Comparison of ENCODE assay signal across 11 cellular contexts in the genomic region with DNA sequence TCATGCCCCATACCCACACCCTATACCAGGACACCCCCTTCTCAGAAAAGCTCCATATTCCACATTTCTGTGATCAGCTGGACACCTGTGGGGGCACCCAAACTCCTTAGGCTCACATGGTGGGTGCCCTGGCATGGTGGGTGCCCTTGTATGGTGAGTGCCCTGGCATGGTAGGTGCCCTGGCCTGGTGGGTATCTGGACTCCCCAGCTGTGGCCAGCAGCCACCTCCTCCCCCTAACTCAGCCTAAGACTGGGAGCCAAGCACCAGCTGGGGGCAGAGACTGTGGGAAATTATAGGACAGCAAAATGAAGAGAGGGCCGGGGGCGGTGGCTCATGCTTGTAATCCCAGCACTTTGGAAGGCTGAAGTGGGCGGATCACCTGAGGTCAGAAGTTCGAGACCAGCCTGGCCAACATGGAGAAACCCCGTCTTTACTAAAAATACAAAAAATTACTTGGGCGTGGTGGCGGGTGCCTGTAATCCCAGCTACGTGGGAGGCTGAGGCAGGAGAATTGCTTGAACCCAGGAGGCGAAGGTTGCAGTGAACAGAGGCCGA. TPM values are rescaled to one million over a fixed set of nuclear protein-coding genes. Genes with fewer than 3 reads are reported as not detected.
DNase-seq lines count a peak whose midpoint lies in the region; ATAC-seq and TF ChIP-seq lines count a peak whose summit lies in the region.
"Not testable (repeated sequence)": the region's sequence is repeated elsewhere in the genome, so short reads cannot be mapped to it uniquely, and the experiment has no call there.
"Had no signal": no experiment of that assay in that cellular context is flagged by ENCODE, and none has a peak within 500 bp of the region (broad histone marks: within the 10 kb centered on the region; RNA-seq: fewer than 3 reads in every experiment).

No MANE protein-coding gene starts in this region.

- peaks cover 19 to 25% of the 10 kb centered on the region in 2 donors for H3K27me3 Mint-ChIP-seq in CD8-positive, alpha-beta memory T cell
- H3K27me3 Mint-ChIP-seq in T-cell (peaks cover 8 to 21% of the 10 kb centered on the region in 2 donors), nephron progenitor cell (ENCODE audit: low read depth, poor library complexity) (peaks cover 58% of the 10 kb centered on the region), type B pancreatic cell (peaks cover 13% of the 10 kb centered on the region)
- H3K27me3 Mint-ChIP-seq in activated T-cell treated with anti-CD3 and anti-CD28 coated beads, Interleukin-2, amount 50 U/mL, for 24 hours, result peaks cover 27% of the 10 kb centered on the region
- H3K27me3 Mint-ChIP-seq in activated naive CD8-positive, alpha-beta T cell treated with anti-CD3 and anti-CD28 coated beads for 36 hours, result peaks cover 52% of the 10 kb centered on the region
- H3K27me3 Mint-ChIP-seq in dendritic cell treated with granulocyte-macrophage colony-stimulating factor and Interleukin-4, amounts not matched to agents 40 ng/mL and 50 ng/mL, for 4 days, result peaks cover 37% of the 10 kb centered on the region

- POLR2A ChIA-PET in CD8-positive, alpha-beta memory T cell (lab: Charles Lee), result interaction anchor here (0.7 to 1.0 kb wide), 3 partner anchors 16 to 151 kb away, joined by 4 to 11 read pairs (median 8); partner anchors contain the start of gene WDR81
- POLR2A ChIA-PET in T-cell (lab: Charles Lee), result interaction anchor here in 1 of 2 donors (0.6 kb wide), 1 partner anchor 42 kb away, joined by 3 read pairs; no protein-coding TSS in a partner anchor

- H3K36me3 Mint-ChIP-seq in CD8-positive, alpha-beta memory T cell, result peaks cover 0 to 14% (median 5%) of the 10 kb centered on the region in 3 donors
- H3K36me3 Mint-ChIP-seq in T-cell; activated T-cell treated with anti-CD3 and anti-CD28 coated beads, Interleukin-2, amount 50 U/mL, for 24 hours (ENCODE audit: low read depth); activated naive CD8-positive, alpha-beta T cell treated with anti-CD3 and anti-CD28 coated beads for 36 hours; nephron progenitor cell (ENCODE audit: low read depth); type B pancreatic cell: not testable (repeated sequence)
- peaks cover 36% of the 10 kb centered on the region for H3K36me3 Mint-ChIP-seq in dendritic cell treated with granulocyte-macrophage colony-stimulating factor and Interleukin-4, amounts not matched to agents 40 ng/mL and 50 ng/mL, for 4 days (ENCODE audit: low read depth)

- not testable (repeated sequence) for H3K4me1 ChIP-seq in CD8-positive, alpha-beta memory T cell (ENCODE audit: insufficient read depth, low read length)
- H3K4me1 ChIP-seq in lower lobe of right lung, result peaks cover 47% of the 10 kb centered on the region

- H3K4me1 Mint-ChIP-seq in CD8-positive, alpha-beta memory T cell, result peaks cover 14 to 28% (median 21%) of the 10 kb centered on the region in 3 donors
- H3K4me1 Mint-ChIP-seq in T-cell (peaks cover 12 to 35% (median 17%) of the 10 kb centered on the region in 3 donors), nephron progenitor cell (peaks cover 46% of the 10 kb centered on the region), type B pancreatic cell (ENCODE audit: unreplicated experiment) (peaks cover 19% of the 10 kb centered on the region)
- H3K4me1 Mint-ChIP-seq in activated T-cell treated with anti-CD3 and anti-CD28 coated beads, Interleukin-2, amount 50 U/mL, for 24 hours (ENCODE audit: low read depth), result peaks cover 18% of the 10 kb centered on the region
- H3K4me1 Mint-ChIP-seq in activated naive CD8-positive, alpha-beta T cell treated with anti-CD3 and anti-CD28 coated beads for 36 hours, result peaks cover 12% of the 10 kb centered on the region
- peaks cover 33% of the 10 kb centered on the region for H3K4me1 Mint-ChIP-seq in dendritic cell treated with granulocyte-macrophage colony-stimulating factor and Interleukin-4, amounts not matched to agents 40 ng/mL and 50 ng/mL, for 4 days (ENCODE audit: low read depth)

- not testable (repeated sequence) for H3K27me3 ChIP-seq in CD8-positive, alpha-beta memory T cell (ENCODE audit: insufficient read depth, low read length, poor library complexity, severe bottlenecking); lower lobe of right lung (ENCODE audit: low read depth)

- peak overlapping the region in 4 of 8 donors; percentile 42 to 94 (median 66) for H3K27ac Mint-ChIP-seq in CD8-positive, alpha-beta memory T cell
- H3K27ac Mint-ChIP-seq in T-cell; activated naive CD8-positive, alpha-beta T cell treated with anti-CD3 and anti-CD28 coated beads for 36 hours; dendritic cell treated with granulocyte-macrophage colony-stimulating factor and Interleukin-4, amounts not matched to agents 40 ng/mL and 50 ng/mL, for 4 days; nephron progenitor cell; type B pancreatic cell: not testable (repeated sequence)
- H3K27ac Mint-ChIP-seq in activated T-cell treated with anti-CD3 and anti-CD28 coated beads, Interleukin-2, amount 50 U/mL, for 24 hours, result peak overlapping the region; percentile 29

- CTCF ChIA-PET in CD8-positive, alpha-beta memory T cell (lab: Charles Lee), result interaction anchor here (0.7 kb wide), 1 partner anchor 42 kb away, joined by 6 read pairs; no protein-coding TSS in a partner anchor
- CTCF ChIA-PET in T-cell (lab: Charles Lee), result not testable (repeated sequence)

- not testable (repeated sequence) for ATAC-seq in T-cell (replicated peaks in 1 of 4); lower lobe of right lung

- not testable (repeated sequence) for H3K36me3 ChIP-seq in CD8-positive, alpha-beta memory T cell (ENCODE audit: insufficient read depth, low read length)
- H3K36me3 ChIP-seq in lower lobe of right lung, result peaks cover 29% of the 10 kb centered on the region

- H3K9me3 ChIP-seq in CD8-positive, alpha-beta memory T cell (ENCODE audit: low read length); lower lobe of right lung: not testable (repeated sequence)

- not testable (repeated sequence) for H3K4me3 ChIP-seq in CD8-positive, alpha-beta memory T cell (ENCODE audit: low read length)
- H3K4me3 ChIP-seq in lower lobe of right lung, result peak overlapping the region; percentile 81

- H3K4me3 Mint-ChIP-seq in CD8-positive, alpha-beta memory T cell, result peak overlapping the region; percentile 13 to 86 (median 55)
- H3K4me3 Mint-ChIP-seq in T-cell (peak overlapping the region; percentile 31 to 77 (median 44)), nephron progenitor cell (peak overlapping the region; percentile 74), type B pancreatic cell (peak overlapping the region; percentile 72)
- H3K4me3 Mint-ChIP-seq in activated T-cell treated with anti-CD3 and anti-CD28 coated beads, Interleukin-2, amount 50 U/mL, for 24 hours, result peak overlapping the region; percentile 51
- H3K4me3 Mint-ChIP-seq in activated naive CD8-positive, alpha-beta T cell treated with anti-CD3 and anti-CD28 coated beads for 36 hours, result peak overlapping the region; percentile 8
- peak overlapping the region; percentile 7 for H3K4me3 Mint-ChIP-seq in dendritic cell treated with granulocyte-macrophage colony-stimulating factor and Interleukin-4, amounts not matched to agents 40 ng/mL and 50 ng/mL, for 4 days

- not testable (repeated sequence) for H3K9me3 Mint-ChIP-seq in CD8-positive, alpha-beta memory T cell; T-cell; activated T-cell treated with anti-CD3 and anti-CD28 coated beads, Interleukin-2, amount 50 U/mL, for 24 hours; activated naive CD8-positive, alpha-beta T cell treated with anti-CD3 and anti-CD28 coated beads for 36 hours; dendritic cell treated with granulocyte-macrophage colony-stimulating factor and Interleukin-4, amounts not matched to agents 40 ng/mL and 50 ng/mL, for 4 days; nephron progenitor cell; type B pancreatic cell

- H3K27ac ChIP-seq in CD8-positive, alpha-beta memory T cell (ENCODE audit: low read depth, low read length); lower lobe of right lung: not testable (repeated sequence)

- not testable (repeated sequence) for DNase-seq in CD8-positive, alpha-beta memory T cell; T-cell; activated T-cell treated with anti-CD3 and anti-CD28 coated beads, Interleukin-2, amount 50 U/mL, for 24 hours; activated naive CD8-positive, alpha-beta T cell treated with anti-CD3 and anti-CD28 coated beads for 36 hours; lower lobe of right lung; nephron progenitor cell; type B pancreatic cell (ENCODE audit: extremely low spot score, unreplicated experiment)

- TF ChIP-seq CTCF in lower lobe of right lung (IDR thresholded peaks at IDR 0.05); nephron progenitor cell (IDR thresholded peaks at IDR 0.05); type B pancreatic cell (conservative IDR thresholded peaks at IDR 0.05): not testable (repeated sequence)

- intact Hi-C loops in dendritic cell treated with granulocyte-macrophage colony-stimulating factor and Interleukin-4, amounts not matched to agents 40 ng/mL and 50 ng/mL, for 4 days (cut with micrococcal nuclease); lower lobe of right lung (cut with DNase I): not testable (repeated sequence)

RNA-seq across cellular contexts. Expression of gene TLCD2, which starts 1.3 kb away (rescaled TPM):
- under 1 TPM; 0.09 to 0.22 TPM for total RNA-seq in CD8-positive, alpha-beta memory T cell
- 0.32 TPM for polyA plus RNA-seq in CD8-positive, alpha-beta memory T cell
- under 1 TPM; 0.25 to 0.82 (median 0.59) TPM for total RNA-seq in T-cell
- total RNA-seq in activated naive CD8-positive, alpha-beta T cell treated with anti-CD3 and anti-CD28 coated beads for 36 hours, result under 1 TPM; 0.04 to 0.06 TPM
- total RNA-seq in lower lobe of right lung, result 13.4 TPM
- 4.0 and 4.3 TPM in 2 replicates for total RNA-seq in type B pancreatic cell (ENCODE audit: low replicate concordance)
- polyA plus RNA-seq: IgD-negative memory B cell had no signal

RNA-seq across cellular contexts. Expression of gene WDR81, which starts 15.6 kb away (rescaled TPM):
- total RNA-seq in CD8-positive, alpha-beta memory T cell, result 10 to 100 TPM; 21.1 to 23.7 TPM
- polyA plus RNA-seq in CD8-positive, alpha-beta memory T cell, result 20.4 TPM
- 10 to 100 TPM; 41.4 to 76.0 (median 63.1) TPM for total RNA-seq in T-cell
- total RNA-seq in activated naive CD8-positive, alpha-beta T cell treated with anti-CD3 and anti-CD28 coated beads for 36 hours, result 10 to 100 TPM; 15.2 to 15.5 TPM
- total RNA-seq in lower lobe of right lung, result 49.9 TPM
- 14.5 and 16.0 TPM in 2 replicates for total RNA-seq in type B pancreatic cell (ENCODE audit: low replicate concordance)

RNA-seq across cellular contexts. Expression of gene PRPF8, which starts 24.2 kb away (rescaled TPM):
- total RNA-seq in CD8-positive, alpha-beta memory T cell, result 100 to 1,000 TPM; 430 to 447 TPM
- 209 TPM for polyA plus RNA-seq in CD8-positive, alpha-beta memory T cell
- total RNA-seq in T-cell (100 to 1,000 TPM; 387 to 543 (median 409) TPM), lower lobe of right lung (280 TPM), type B pancreatic cell (ENCODE audit: low replicate concordance) (277 and 321 TPM in 2 replicates)
- total RNA-seq in activated naive CD8-positive, alpha-beta T cell treated with anti-CD3 and anti-CD28 coated beads for 36 hours, result 100 to 1,000 TPM; 418 to 428 TPM

RNA-seq across cellular contexts. Expression of gene SERPINF2, which starts 33.8 kb away (rescaled TPM):
- total RNA-seq in CD8-positive, alpha-beta memory T cell, result under 1 TPM; 0.13 to 0.33 TPM
- polyA plus RNA-seq in CD8-positive, alpha-beta memory T cell, result not detected
- total RNA-seq in T-cell (1 to 10 TPM in 4 of 5 donors, under 1 TPM in 1; 0.86 to 2.9 (median 1.4) TPM), lower lobe of right lung (24.1 TPM), type B pancreatic cell (ENCODE audit: low replicate concordance) (28.3 and 36.3 TPM in 2 replicates)
- under 1 TPM; 0.08 to 0.12 TPM for total RNA-seq in activated naive CD8-positive, alpha-beta T cell treated with anti-CD3 and anti-CD28 coated beads for 36 hours
- total RNA-seq: NCI-H460 had no signal
- polyA plus RNA-seq: CD4-positive, CD25-positive, alpha-beta regulatory T cell had no signal

RNA-seq across cellular contexts. Expression of gene SERPINF1, which starts 53.0 kb away (rescaled TPM):
- 1 to 10 TPM; 1.2 to 2.1 TPM for total RNA-seq in CD8-positive, alpha-beta memory T cell
- 2.4 TPM for polyA plus RNA-seq in CD8-positive, alpha-beta memory T cell
- 1 to 10 TPM in 4 of 5 donors, under 1 TPM in 1; 0.68 to 8.9 (median 4.4) TPM for total RNA-seq in T-cell
- 1 to 10 TPM; 1.8 to 4.4 TPM for total RNA-seq in activated naive CD8-positive, alpha-beta T cell treated with anti-CD3 and anti-CD28 coated beads for 36 hours
- 204 TPM for total RNA-seq in lower lobe of right lung
- 9.6 and 98.8 TPM in 2 replicates for total RNA-seq in type B pancreatic cell (ENCODE audit: low replicate concordance)
- total RNA-seq: CD4-positive, CD25-positive, alpha-beta regulatory T cell; NCI-H460 had no signal

Comparison
In these comparisons a context has a peak if more than half of its experiments do, and no peak if none do; other contexts are left out.
1. H3K4me3 Mint-ChIP-seq: peak in every context shown above with its lines; median percentile 74 in nephron progenitor cell; 72 in type B pancreatic cell; 55 in CD8-positive, alpha-beta memory T cell; 51 in activated T-cell treated with anti-CD3 and anti-CD28 coated beads, Interleukin-2, amount 50 U/mL, for 24 hours; 44 in T-cell; 8 in activated naive CD8-positive, alpha-beta T cell treated with anti-CD3 and anti-CD28 coated beads for 36 hours; 7 in dendritic cell treated with granulocyte-macrophage colony-stimulating factor and Interleukin-4, amounts not matched to agents 40 ng/mL and 50 ng/mL, for 4 days.